ENCODE assay signal across 8 cellular contexts in genomic region chr17:71655542-71655941, GRCh38.
"Had no signal": no experiment of that assay in that cellular context is flagged by ENCODE, and none has a peak within 500 bp of the region (broad histone marks: within the 10 kb centered on the region; RNA-seq: fewer than 3 reads in every experiment).

No MANE protein-coding gene starts in this region.

- H3K4me3 ChIP-seq: GM12878 had no signal

- DNase-seq: GDM1, GF-D8 had no signal

- ATAC-seq: GM12878 had no signal

- FAIRE-seq: G401.6, GM12878, GM12891, GM12892, GM18507, GM19239 had no signal
